In genomic region chr3:190697901-190698300, GRCh38 we compare ENCODE assay signal across 12 cellular contexts.
DNase-seq lines count a peak whose midpoint lies in the region; ATAC-seq and TF ChIP-seq lines count a peak whose summit lies in the region.
"Had no signal": no experiment of that assay in that cellular context is flagged by ENCODE, and none has a peak within 500 bp of the region (broad histone marks: within the 10 kb centered on the region; RNA-seq: fewer than 3 reads in every experiment).

No MANE protein-coding gene starts in this region.

- H3K4me3 ChIP-seq in fibroblast of mammary gland (ENCODE audit: control insufficient read depth, low read depth, low read length), result peak overlapping the region; percentile 27
- peak overlapping the region; percentile 14 for H3K4me3 ChIP-seq in skeletal muscle cell (ENCODE audit: low read depth, low read length)
- no peak overlapping the region for H3K4me3 ChIP-seq in colonic mucosa
- H3K4me3 ChIP-seq: cardiac muscle cell, right atrium auricular region had no signal

- TF ChIP-seq CTCF in fibroblast of mammary gland (conservative IDR thresholded peaks at IDR 0.05; ENCODE audit: control insufficient read depth, insufficient read depth, low read depth, low read length) (no peak), colonic mucosa (IDR thresholded peaks at IDR 0.05) (no peak)

- DNase-seq in COLO829 (ENCODE audit: low spot score) (peak; percentile 48), RKO (ENCODE audit: low spot score) (peak; percentile 1), fibroblast of mammary gland (ENCODE audit: low read depth) (peak; percentile 89), skeletal muscle cell (ENCODE audit: low read depth) (peak; percentile 76), NCI-H69 (lab: John Stamatoyannopoulos, UW) (no peak), Kasumi-1 (lab: John Stamatoyannopoulos, UW) (no peak), colonic mucosa (no peak)
- DNase-seq: NCI-H2171 treated with DMSO at 0.1 percent for 48 hours; stimulated activated naive CD8-positive, alpha-beta T cell treated with anti-CD3 and anti-CD28 coated beads, Interleukin-15, amount 100 ng/mL, for 72 hours had no signal

- no peak overlapping the region for H3K27ac ChIP-seq in colonic mucosa
- H3K27ac ChIP-seq: cardiac muscle cell, right atrium auricular region had no signal

- H3K27me3 ChIP-seq in colonic mucosa, result no peaks in the 10 kb centered on the region
- H3K27me3 ChIP-seq: cardiac muscle cell, right atrium auricular region had no signal

- no peaks in the 10 kb centered on the region for H3K9me3 ChIP-seq in colonic mucosa
- H3K9me3 ChIP-seq: right atrium auricular region had no signal

- H3K9ac ChIP-seq in colonic mucosa (ENCODE audit: low read depth in 2 of 2, low read length in 2 of 2), result no peak overlapping the region

- no peak for ATAC-seq in HG02571 (IDR thresholded peaks at IDR 0.05; ENCODE audit: unreplicated experiment)
- ATAC-seq: stimulated activated naive CD8-positive, alpha-beta T cell treated with anti-CD3 and anti-CD28 coated beads, Interleukin-15, amount 100 ng/mL, for 72 hours had no signal

- no peaks in the 10 kb centered on the region for H3K4me1 ChIP-seq in colonic mucosa
- H3K4me1 ChIP-seq: right atrium auricular region had no signal

- intact Hi-C loops in colonic mucosa (cut with DNase I), result loop anchor here (10.0 kb wide), 1 partner anchor 473 kb away; no protein-coding TSS in a partner anchor

- no peaks in the 10 kb centered on the region for H3K36me3 ChIP-seq in colonic mucosa
- H3K36me3 ChIP-seq: cardiac muscle cell, right atrium auricular region had no signal

Comparison
In these comparisons a context has a peak if more than half of its experiments do, and no peak if none do; other contexts are left out.
1. DNase-seq: peak in COLO829 (single experiment), RKO (single experiment), fibroblast of mammary gland (single experiment) and skeletal muscle cell (single experiment); none in NCI-H69 (single experiment), Kasumi-1 (0 of 2) and colonic mucosa (single experiment).